Comparison of ENCODE assay signal across 8 cellular contexts in the genomic region with DNA sequence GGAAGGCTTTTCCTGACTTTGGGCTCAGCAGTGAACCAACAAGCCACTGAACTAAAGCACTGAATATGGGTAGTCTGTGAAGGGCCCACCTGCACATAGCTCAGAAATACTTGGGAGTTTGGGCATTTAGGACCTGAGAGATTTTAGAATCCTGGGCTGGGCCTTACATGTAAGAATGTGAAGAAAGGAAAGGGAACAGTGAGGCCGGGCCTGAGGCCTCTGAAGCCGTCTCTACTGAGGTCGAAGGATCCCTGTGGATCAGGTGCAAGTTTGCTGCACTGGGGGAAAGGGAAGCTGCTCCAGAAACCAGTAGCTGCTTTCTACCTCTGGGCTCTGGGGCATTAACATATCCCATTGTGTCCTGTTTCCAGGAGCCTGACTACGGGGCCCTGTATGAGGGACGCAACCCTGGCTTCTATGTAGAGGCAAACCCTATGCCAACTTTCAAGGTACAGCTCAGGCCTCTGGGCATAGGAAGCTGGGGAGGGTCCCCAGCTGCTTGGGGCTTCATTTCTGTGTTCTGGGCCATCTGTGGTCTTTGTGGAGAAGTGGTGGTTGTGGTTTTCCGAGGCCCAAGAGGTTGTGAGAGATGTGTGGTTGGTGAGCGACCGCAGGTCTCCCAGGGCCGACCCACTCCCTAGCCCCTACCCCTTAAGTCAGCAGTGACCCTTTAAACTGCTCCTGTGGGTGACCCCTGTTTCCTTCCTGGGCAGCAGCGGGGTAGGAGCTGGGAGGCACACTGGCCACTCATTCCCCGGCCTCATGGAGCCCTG. TPM values are rescaled to one million over a fixed set of nuclear protein-coding genes. Genes with fewer than 3 reads are reported as not detected.
DNase-seq lines count a peak whose midpoint lies in the region; ATAC-seq and TF ChIP-seq lines count a peak whose summit lies in the region.

No MANE protein-coding gene starts in this region.

- no peak overlapping the region for H3K4me3 Mint-ChIP-seq in activated naive CD4-positive, alpha-beta T cell treated with anti-CD3 and anti-CD28 coated beads, Interleukin-2, amount 10 ng/mL, durations not matched to agents 7 days and 5 days
- no peak overlapping the region for H3K4me3 Mint-ChIP-seq in activated naive CD8-positive, alpha-beta T cell treated with anti-CD3 and anti-CD28 coated beads, Interleukin-2, amount 50 U/mL, for 24 hours
- H3K4me3 Mint-ChIP-seq in stimulated activated naive B cell treated with anti-CD40 and anti-IgM and Interleukin-4, amounts not matched to agents 10 μg/mL and 1 μg/mL and 100 μg/mL, for 72 hours = no peak overlapping the region

- H3K4me1 ChIP-seq in BE2C = no peaks in the 10 kb centered on the region

- TF ChIP-seq CTCF in BE2C (IDR thresholded peaks at IDR 0.05; ENCODE audit: low read depth, low read length) = no peak

- peaks cover 87% of the 10 kb centered on the region for H3K36me3 Mint-ChIP-seq in activated naive CD4-positive, alpha-beta T cell treated with anti-CD3 and anti-CD28 coated beads, Interleukin-2, amount 10 ng/mL, durations not matched to agents 7 days and 5 days
- H3K36me3 Mint-ChIP-seq in activated naive CD8-positive, alpha-beta T cell treated with anti-CD3 and anti-CD28 coated beads, Interleukin-2, amount 50 U/mL, for 24 hours (ENCODE audit: low read depth) = peaks cover 65% of the 10 kb centered on the region
- peaks cover 73 to 95% of the 10 kb centered on the region in 2 donors for H3K36me3 Mint-ChIP-seq in stimulated activated naive B cell treated with anti-CD40 and anti-IgM and Interleukin-4, amounts not matched to agents 10 μg/mL and 1 μg/mL and 100 μg/mL, for 72 hours

- no peaks in the 10 kb centered on the region for H3K9me3 ChIP-seq in BE2C

- CTCF ChIA-PET in activated naive CD4-positive, alpha-beta T cell treated with anti-CD3 and anti-CD28 coated beads, Interleukin-2, amount 10 ng/mL, durations not matched to agents 7 days and 5 days (lab: Charles Lee) = interaction anchor here (1.0 to 5.2 kb wide), 3 partner anchors 9 to 65 kb away, joined by 3 to 24 read pairs (median 5); no protein-coding TSS in a partner anchor

- peak; percentile 19 for DNase-seq in activated naive CD4-positive, alpha-beta T cell treated with anti-CD3 and anti-CD28 coated beads, Interleukin-2, amount 10 ng/mL, durations not matched to agents 7 days and 5 days
- no peak for DNase-seq in activated naive CD4-positive, alpha-beta T cell (lab: John Stamatoyannopoulos, UW)
- DNase-seq in activated naive CD8-positive, alpha-beta T cell treated with anti-CD3 and anti-CD28 coated beads, Interleukin-2, amount 50 U/mL, for 24 hours = no peak
- DNase-seq in stimulated activated naive B cell treated with anti-CD40 and anti-IgM and Interleukin-4, amounts not matched to agents 10 μg/mL and 1 μg/mL and 100 μg/mL, for 72 hours = no peak
- DNase-seq in BE2C = no peak

- no peaks in the 10 kb centered on the region for H3K9me3 Mint-ChIP-seq in activated naive CD4-positive, alpha-beta T cell treated with anti-CD3 and anti-CD28 coated beads, Interleukin-2, amount 10 ng/mL, durations not matched to agents 7 days and 5 days
- no peaks in the 10 kb centered on the region for H3K9me3 Mint-ChIP-seq in activated naive CD8-positive, alpha-beta T cell treated with anti-CD3 and anti-CD28 coated beads, Interleukin-2, amount 50 U/mL, for 24 hours
- H3K9me3 Mint-ChIP-seq in stimulated activated naive B cell treated with anti-CD40 and anti-IgM and Interleukin-4, amounts not matched to agents 10 μg/mL and 1 μg/mL and 100 μg/mL, for 72 hours = no peaks in the 10 kb centered on the region

- ATAC-seq in HG03159 (IDR thresholded peaks at IDR 0.05; ENCODE audit: unreplicated experiment) (peak; percentile 56), HG02884 (IDR thresholded peaks at IDR 0.05; ENCODE audit: unreplicated experiment) (no peak), HG03520 (IDR thresholded peaks at IDR 0.05; ENCODE audit: unreplicated experiment) (no peak)
- ATAC-seq in activated naive CD8-positive, alpha-beta T cell treated with anti-CD3 and anti-CD28 coated beads, Interleukin-2, amount 50 U/mL, for 24 hours = no peak
- ATAC-seq in stimulated activated naive B cell treated with anti-CD40 and anti-IgM and Interleukin-4, amounts not matched to agents 10 μg/mL and 1 μg/mL and 100 μg/mL, for 72 hours (replicated peaks) = peak; percentile 69 to 79

- no peak overlapping the region for H3K4me3 ChIP-seq in BE2C (ENCODE audit: low read depth, low read length)

- peaks cover 72% of the 10 kb centered on the region for H3K36me3 ChIP-seq in BE2C

- no peaks in the 10 kb centered on the region for H3K27me3 Mint-ChIP-seq in activated naive CD4-positive, alpha-beta T cell treated with anti-CD3 and anti-CD28 coated beads, Interleukin-2, amount 10 ng/mL, durations not matched to agents 7 days and 5 days
- peaks cover 2% of the 10 kb centered on the region for H3K27me3 Mint-ChIP-seq in activated naive CD8-positive, alpha-beta T cell treated with anti-CD3 and anti-CD28 coated beads, Interleukin-2, amount 50 U/mL, for 24 hours
- H3K27me3 Mint-ChIP-seq in stimulated activated naive B cell treated with anti-CD40 and anti-IgM and Interleukin-4, amounts not matched to agents 10 μg/mL and 1 μg/mL and 100 μg/mL, for 72 hours = peaks cover 14 to 20% of the 10 kb centered on the region in 2 donors

- H3K27ac Mint-ChIP-seq in activated naive CD4-positive, alpha-beta T cell treated with anti-CD3 and anti-CD28 coated beads, Interleukin-2, amount 10 ng/mL, durations not matched to agents 7 days and 5 days = peak overlapping the region; percentile 66
- peak overlapping the region; percentile 59 for H3K27ac Mint-ChIP-seq in activated naive CD8-positive, alpha-beta T cell treated with anti-CD3 and anti-CD28 coated beads, Interleukin-2, amount 50 U/mL, for 24 hours
- H3K27ac Mint-ChIP-seq in stimulated activated naive B cell treated with anti-CD40 and anti-IgM and Interleukin-4, amounts not matched to agents 10 μg/mL and 1 μg/mL and 100 μg/mL, for 72 hours = peak overlapping the region; percentile 3

- peaks cover 27% of the 10 kb centered on the region for H3K4me1 Mint-ChIP-seq in activated naive CD4-positive, alpha-beta T cell treated with anti-CD3 and anti-CD28 coated beads, Interleukin-2, amount 10 ng/mL, durations not matched to agents 7 days and 5 days
- peaks cover 36% of the 10 kb centered on the region for H3K4me1 Mint-ChIP-seq in activated naive CD8-positive, alpha-beta T cell treated with anti-CD3 and anti-CD28 coated beads, Interleukin-2, amount 50 U/mL, for 24 hours
- peaks cover 14 to 23% of the 10 kb centered on the region in 2 donors for H3K4me1 Mint-ChIP-seq in stimulated activated naive B cell treated with anti-CD40 and anti-IgM and Interleukin-4, amounts not matched to agents 10 μg/mL and 1 μg/mL and 100 μg/mL, for 72 hours

- H3K27me3 ChIP-seq in BE2C = no peaks in the 10 kb centered on the region

RNA-seq across cellular contexts. Expression of gene PLCG1, which starts 30.3 kb away (rescaled TPM):
- 123 TPM for polyA plus RNA-seq in BE2C (2012; ENCODE audit: insufficient read depth, insufficient read length, low read depth)

Comparison
In these comparisons a context has a peak if more than half of its experiments do, and no peak if none do; other contexts are left out.
1. H3K27ac Mint-ChIP-seq: peak in every context shown above with its lines; median percentile 66 in activated naive CD4-positive, alpha-beta T cell treated with anti-CD3 and anti-CD28 coated beads, Interleukin-2, amount 10 ng/mL, durations not matched to agents 7 days and 5 days; 59 in activated naive CD8-positive, alpha-beta T cell treated with anti-CD3 and anti-CD28 coated beads, Interleukin-2, amount 50 U/mL, for 24 hours; 3 in stimulated activated naive B cell treated with anti-CD40 and anti-IgM and Interleukin-4, amounts not matched to agents 10 μg/mL and 1 μg/mL and 100 μg/mL, for 72 hours.
2. ATAC-seq: peak in HG03159 (single experiment) and stimulated activated naive B cell treated with anti-CD40 and anti-IgM and Interleukin-4, amounts not matched to agents 10 μg/mL and 1 μg/mL and 100 μg/mL, for 72 hours (2 of 2); none in activated naive CD8-positive, alpha-beta T cell treated with anti-CD3 and anti-CD28 coated beads, Interleukin-2, amount 50 U/mL, for 24 hours (single experiment), HG02884 (single experiment) and HG03520 (single experiment).